In genomic region chr7:6385110-6385792, GRCh38 we compare ENCODE assay signal across 8 cellular contexts. TPM values are rescaled to one million over a fixed set of nuclear protein-coding genes. Genes with fewer than 3 reads are reported as not detected.
DNase-seq lines count a peak whose midpoint lies in the region; ATAC-seq, FAIRE-seq and TF ChIP-seq lines count a peak whose summit lies in the region.

No MANE protein-coding gene starts in this region.

- peak; percentile 99 for DNase-seq in ELR (ENCODE audit: low read depth)
- DNase-seq in RCC 7860 (ENCODE audit: low spot score): peak; percentile 92
- DNase-seq in esophagus muscularis mucosa (ENCODE audit: extremely low spot score): no peak
- DNase-seq in omental fat pad (ENCODE audit: low spot score): no peak

- peak overlapping the region; percentile 63 to 75 (median 66) for H3K27ac ChIP-seq in esophagus muscularis mucosa (replicated peaks in 1 of 4)

- intact Hi-C loops in esophagus muscularis mucosa (cut with DNase I): no loop called here

- H3K36me3 ChIP-seq in esophagus muscularis mucosa: peaks cover 17 to 29% (median 24%) of the 10 kb centered on the region in 4 donors

- TF ChIP-seq POLR2A in esophagus muscularis mucosa (IDR thresholded peaks at IDR 0.05; ENCODE audit: low read depth): no peak

- H3K4me3 ChIP-seq in esophagus muscularis mucosa: no peak overlapping the region

- 25% methylated on average over 6 of the region's 6 CpGs for WGBS in esophagus muscularis mucosa

- H3K4me1 ChIP-seq in esophagus muscularis mucosa: peaks cover 67 to 82% (median 79%) of the 10 kb centered on the region in 4 donors

- TF ChIP-seq EP300 in esophagus muscularis mucosa (IDR thresholded peaks at IDR 0.05): no peak

- peak; percentile 98 for FAIRE-seq in RCC 7860 (lab: Jason Lieb, UNC)

- H3K27me3 ChIP-seq in esophagus muscularis mucosa: no peaks in the 10 kb centered on the region

- TF ChIP-seq CTCF in esophagus muscularis mucosa (IDR thresholded peaks at IDR 0.05) (no peak), omental fat pad (IDR thresholded peaks at IDR 0.05) (no peak)

- ATAC-seq in omental fat pad (ENCODE audit: low FRiP score) (peak; percentile 89), HG03025 (IDR thresholded peaks at IDR 0.05; ENCODE audit: low FRiP score, unreplicated experiment) (no peak), GM19467 (IDR thresholded peaks at IDR 0.05; ENCODE audit: unreplicated experiment) (no peak), HG03521 (IDR thresholded peaks at IDR 0.05; ENCODE audit: unreplicated experiment) (no peak), HG02678 (IDR thresholded peaks at IDR 0.05; ENCODE audit: unreplicated experiment) (no peak)

- no peaks in the 10 kb centered on the region for H3K9me3 ChIP-seq in esophagus muscularis mucosa

RNA-seq across cellular contexts. Expression of gene RAC1, which starts 10.9 kb away (rescaled TPM):
- total RNA-seq in esophagus muscularis mucosa (100 to 1,000 TPM; 114 to 230 (median 136) TPM), omental fat pad (100 to 1,000 TPM in 3 of 4 donors, 10 to 100 TPM in 1; 87.5 to 142 (median 116) TPM)

RNA-seq across cellular contexts. Expression of gene FAM220A, which starts 36.5 kb away (rescaled TPM):
- total RNA-seq in esophagus muscularis mucosa (10 to 100 TPM; 12.3 to 18.9 (median 14.5) TPM), omental fat pad (10 to 100 TPM in 3 of 4 donors, 1 to 10 TPM in 1; 9.9 to 18.0 (median 14.2) TPM)

Comparison
In these comparisons a context has a peak if more than half of its experiments do, and no peak if none do; other contexts are left out.
1. DNase-seq: peak in ELR (single experiment) and RCC 7860 (single experiment); none in esophagus muscularis mucosa (single experiment) and omental fat pad (single experiment).